ENCODE assay signal across 22 cellular contexts in the genomic region with DNA sequence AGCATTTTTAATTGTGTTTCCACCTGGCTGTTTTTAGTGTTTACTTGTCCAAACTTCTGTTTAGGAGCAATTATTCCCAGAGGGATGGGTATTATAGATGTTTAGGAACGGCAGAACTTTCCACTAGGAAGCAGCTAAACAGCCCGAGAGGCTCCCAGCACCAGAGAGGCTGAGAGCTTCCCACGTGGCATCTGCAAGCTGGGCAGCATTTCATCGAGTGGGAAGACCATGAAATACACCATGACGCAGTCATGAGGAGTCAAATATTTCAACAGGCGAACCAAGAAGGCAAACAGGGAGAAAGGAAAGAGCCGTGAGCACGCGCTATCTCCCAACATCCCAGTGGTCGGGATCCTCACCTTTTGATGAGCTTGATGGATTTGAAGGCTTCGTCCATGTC. TPM values are rescaled to one million over a fixed set of nuclear protein-coding genes. Genes with fewer than 3 reads are reported as not detected.
A peak's percentile ranks its signal among the peaks of the same experiment; 100 is the strongest.
DNase-seq lines count a peak whose midpoint lies in the region; ATAC-seq and TF ChIP-seq lines count a peak whose summit lies in the region.
"Had no signal": no experiment of that assay in that cellular context is flagged by ENCODE, and none has a peak within 500 bp of the region (broad histone marks: within the 10 kb centered on the region; RNA-seq: fewer than 3 reads in every experiment).

No MANE protein-coding gene starts in this region.

- no peaks in the 10 kb centered on the region for H3K27me3 ChIP-seq in CD8-positive, alpha-beta memory T cell (ENCODE audit: insufficient read depth, low read length, poor library complexity, severe bottlenecking)
- H3K27me3 ChIP-seq: BLaER1 treated with 17β-estradiol and CSF1 and Interleukin-3, amounts not matched to agents 10 nM and 100 nM had no signal

- TF ChIP-seq CTCF in fibroblast of mammary gland (conservative IDR thresholded peaks at IDR 0.05; ENCODE audit: control insufficient read depth, insufficient read depth, low read depth, low read length): no peak

- no peak for DNase-seq in activated T-cell treated with anti-CD3 and anti-CD28 coated beads, Interleukin-2, amount 50 U/mL, for 24 hours
- no peak for DNase-seq in activated T-cell treated with anti-CD3 and anti-CD28 coated beads, Interleukin-2, amount 50 U/mL, for 48 hours
- no peak for DNase-seq in CD8-positive, alpha-beta memory T cell
- DNase-seq in fibroblast of mammary gland (ENCODE audit: low read depth): peak; percentile 33
- DNase-seq in occipital lobe (lab: John Stamatoyannopoulos, UW): peak; percentile 23
- DNase-seq in NCI-H1930 (lab: John Stamatoyannopoulos, UW): no peak
- DNase-seq in activated CD4-positive, CD25-positive, alpha-beta regulatory T cell (lab: John Stamatoyannopoulos, UW): no peak
- DNase-seq: DMS79 treated with DMSO at 0.1 percent for 48 hours, H7, IMR-90, NCI-H1417 treated with DMSO at 0.1 percent for 48 hours, NCI-H187 treated with DMSO at 0.1 percent for 48 hours, NCI-H345, NCI-H524 treated with DMSO at 0.1 percent for 48 hours, PC-3, RPMI8226, SHP77 treated with DMSO at 0.1 percent for 48 hours had no signal

- H3K9me3 Mint-ChIP-seq in activated T-cell treated with anti-CD3 and anti-CD28 coated beads, Interleukin-2, amount 50 U/mL, for 24 hours: no peaks in the 10 kb centered on the region
- H3K9me3 Mint-ChIP-seq in CD8-positive, alpha-beta memory T cell: no peaks in the 10 kb centered on the region

- no peak for ATAC-seq in GM21381 (IDR thresholded peaks at IDR 0.05; ENCODE audit: unreplicated experiment)
- ATAC-seq: PC-3 had no signal

- peak overlapping the region; percentile 19 for H3K27ac Mint-ChIP-seq in activated T-cell treated with anti-CD3 and anti-CD28 coated beads, Interleukin-2, amount 50 U/mL, for 24 hours
- peak overlapping the region in 5 of 8 donors; percentile 12 to 84 (median 58) for H3K27ac Mint-ChIP-seq in CD8-positive, alpha-beta memory T cell

- no peak overlapping the region for H3K27ac ChIP-seq in CD8-positive, alpha-beta memory T cell (ENCODE audit: low read depth, low read length)
- H3K27ac ChIP-seq: BLaER1 treated with 17β-estradiol and CSF1 and Interleukin-3, amounts not matched to agents 10 nM and 100 nM; HL-60 had no signal

- CTCF ChIA-PET in CD8-positive, alpha-beta memory T cell (lab: Charles Lee): no interaction called here

- H3K9me3 ChIP-seq in CD8-positive, alpha-beta memory T cell (ENCODE audit: low read length): no peaks in the 10 kb centered on the region
- H3K9me3 ChIP-seq: BLaER1 treated with 17β-estradiol and CSF1 and Interleukin-3, amounts not matched to agents 10 nM and 100 nM had no signal

- peaks cover 35% of the 10 kb centered on the region for H3K4me1 ChIP-seq in CD8-positive, alpha-beta memory T cell (ENCODE audit: insufficient read depth, low read length)

- no peak overlapping the region for H3K4me3 Mint-ChIP-seq in activated T-cell treated with anti-CD3 and anti-CD28 coated beads, Interleukin-2, amount 50 U/mL, for 24 hours
- no peak overlapping the region for H3K4me3 Mint-ChIP-seq in CD8-positive, alpha-beta memory T cell

- no peaks in the 10 kb centered on the region for H3K27me3 Mint-ChIP-seq in activated T-cell treated with anti-CD3 and anti-CD28 coated beads, Interleukin-2, amount 50 U/mL, for 24 hours
- H3K27me3 Mint-ChIP-seq in CD8-positive, alpha-beta memory T cell: no peaks in the 10 kb centered on the region

- peaks cover 11% of the 10 kb centered on the region for H3K36me3 ChIP-seq in CD8-positive, alpha-beta memory T cell (ENCODE audit: insufficient read depth, low read length)

- POLR2A ChIA-PET in CD8-positive, alpha-beta memory T cell (lab: Charles Lee): interaction anchor here (0.9 kb wide), 1 partner anchor 24 kb away, joined by 5 read pairs; a partner anchor contains a TSS

- H3K36me3 Mint-ChIP-seq in activated T-cell treated with anti-CD3 and anti-CD28 coated beads, Interleukin-2, amount 50 U/mL, for 24 hours (ENCODE audit: low read depth): peaks cover 54% of the 10 kb centered on the region
- peaks cover 0 to 58% (median 10%) of the 10 kb centered on the region in 3 donors for H3K36me3 Mint-ChIP-seq in CD8-positive, alpha-beta memory T cell

- peaks cover 38% of the 10 kb centered on the region for H3K4me1 Mint-ChIP-seq in activated T-cell treated with anti-CD3 and anti-CD28 coated beads, Interleukin-2, amount 50 U/mL, for 24 hours (ENCODE audit: low read depth)
- peaks cover 28 to 60% (median 35%) of the 10 kb centered on the region in 3 donors for H3K4me1 Mint-ChIP-seq in CD8-positive, alpha-beta memory T cell

- no peak overlapping the region for H3K4me3 ChIP-seq in CD8-positive, alpha-beta memory T cell (ENCODE audit: low read length)
- no peak overlapping the region for H3K4me3 ChIP-seq in fibroblast of mammary gland (ENCODE audit: control insufficient read depth, low read depth, low read length)
- H3K4me3 ChIP-seq: BLaER1 treated with 17β-estradiol and CSF1 and Interleukin-3, amounts not matched to agents 10 nM and 100 nM had no signal

RNA-seq across cellular contexts. Expression of a gene that starts 24.1 kb away (rescaled TPM):
- total RNA-seq in CD8-positive, alpha-beta memory T cell: 10 to 100 TPM; 27.1 to 30.9 TPM
- 68.4 TPM for polyA plus RNA-seq in CD8-positive, alpha-beta memory T cell
- 2.5 TPM for total RNA-seq in occipital lobe
- total RNA-seq: A673, M059J, PC-3 had no signal

RNA-seq across cellular contexts. Expression of a gene that starts 54.3 kb away (rescaled TPM):
- total RNA-seq in CD8-positive, alpha-beta memory T cell: 1 to 10 TPM; 6.1 to 8.4 TPM
- 5.5 TPM for polyA plus RNA-seq in CD8-positive, alpha-beta memory T cell
- total RNA-seq in occipital lobe: 51.0 TPM

RNA-seq across cellular contexts. Expression of a gene that starts 54.6 kb away (rescaled TPM):
- 10 to 100 TPM; 22.1 to 24.3 TPM for total RNA-seq in CD8-positive, alpha-beta memory T cell
- 3.0 TPM for polyA plus RNA-seq in CD8-positive, alpha-beta memory T cell
- 8.0 TPM for total RNA-seq in occipital lobe

Comparison
In these comparisons a context has a peak if more than half of its experiments do, and no peak if none do; other contexts are left out.
1. DNase-seq: peak in fibroblast of mammary gland (single experiment) and occipital lobe (single experiment); none in activated T-cell treated with anti-CD3 and anti-CD28 coated beads, Interleukin-2, amount 50 U/mL, for 24 hours (single experiment), activated T-cell treated with anti-CD3 and anti-CD28 coated beads, Interleukin-2, amount 50 U/mL, for 48 hours (0 of 2), CD8-positive, alpha-beta memory T cell (0 of 5), NCI-H1930 (0 of 2) and activated CD4-positive, CD25-positive, alpha-beta regulatory T cell (0 of 4).